18 cellular contexts compared by ENCODE assay signal in genomic region chr12:32151552-32151951, GRCh38. TPM values are rescaled to one million over a fixed set of nuclear protein-coding genes. Genes with fewer than 3 reads are reported as not detected.
A peak's percentile ranks its signal among the peaks of the same experiment; 100 is the strongest.
DNase-seq lines count a peak whose midpoint lies in the region; ATAC-seq, FAIRE-seq and TF ChIP-seq lines count a peak whose summit lies in the region.
"Had no signal": no experiment of that assay in that cellular context is flagged by ENCODE, and none has a peak within 500 bp of the region (broad histone marks: within the 10 kb centered on the region; RNA-seq: fewer than 3 reads in every experiment).

No MANE protein-coding gene starts in this region.

- H3K9ac ChIP-seq in astrocyte (ENCODE audit: low read length) (no peak overlapping the region), trophoblast cell (ENCODE audit: low read length) (no peak overlapping the region)

- no peak for ATAC-seq in GM23338
- ATAC-seq: CD8-positive, alpha-beta T cell had no signal

- no peak for TF ChIP-seq CTCF in GM23338 (conservative IDR thresholded peaks at IDR 0.05; ENCODE audit: low read depth in 2 of 2)
- TF ChIP-seq CTCF in astrocyte (IDR thresholded peaks at IDR 0.05; ENCODE audit: insufficient read depth, low read depth, low read length): no peak
- TF ChIP-seq CTCF in epithelial cell of esophagus (IDR thresholded peaks at IDR 0.05; ENCODE audit: insufficient read depth, low read depth, low read length, missing control alignments): no peak

- H3K4me1 ChIP-seq in GM23338 (ENCODE audit: insufficient read depth) (peaks cover 26% of the 10 kb centered on the region), astrocyte (ENCODE audit: insufficient read depth, low read length) (peaks cover 7% of the 10 kb centered on the region), trophoblast cell (ENCODE audit: control insufficient read depth in 1 of 2, insufficient read depth in 2 of 2, low read length in 2 of 2) (no peaks in the 10 kb centered on the region)

- H3K14ac ChIP-seq in trophoblast cell (ENCODE audit: low read length): no peak overlapping the region

- H3K9me2 ChIP-seq in GM23338 (ENCODE audit: insufficient read depth): no peaks in the 10 kb centered on the region

- H2AK5ac ChIP-seq in trophoblast cell (ENCODE audit: low read length): no peak overlapping the region

- DNase-seq in GM23338 (ENCODE audit: low spot score): no peak
- no peak for DNase-seq in astrocyte (ENCODE audit: low read depth)
- peak; percentile 44 for DNase-seq in epithelial cell of esophagus (ENCODE audit: low read depth)
- no peak for DNase-seq in trophoblast cell
- DNase-seq in DMS79 (lab: John Stamatoyannopoulos, UW): no peak
- DNase-seq in NAMALWA (ENCODE audit: low spot score): no peak
- DNase-seq in cerebellar nuclear complex (lab: John Stamatoyannopoulos, UW): no peak
- DNase-seq: CD8-positive, alpha-beta T cell; COR-L47; DMS153; DND-41; GDM1 had no signal

- no peaks in the 10 kb centered on the region for H3K79me1 ChIP-seq in trophoblast cell (ENCODE audit: low read length)

- H2BK120ac ChIP-seq in trophoblast cell (ENCODE audit: insufficient read depth, low read length, poor library complexity): no peak overlapping the region

- no peaks in the 10 kb centered on the region for H3K27me3 Mint-ChIP-seq in GM23338 (ENCODE audit: insufficient read depth, low read depth, poor library complexity)
- no peaks in the 10 kb centered on the region for H3K27me3 Mint-ChIP-seq in astrocyte (ENCODE audit: low read depth, unreplicated experiment)

- H3K4me3 ChIP-seq in GM23338: no peak overlapping the region
- H3K4me3 ChIP-seq in astrocyte (ENCODE audit: insufficient read depth, low read depth, low read length): no peak overlapping the region
- no peak overlapping the region for H3K4me3 ChIP-seq in epithelial cell of esophagus (ENCODE audit: low read length)
- no peak overlapping the region for H3K4me3 ChIP-seq in trophoblast cell (ENCODE audit: low read depth, low read length)

- no peak overlapping the region for H2BK5ac ChIP-seq in trophoblast cell (ENCODE audit: low read depth, low read length, poor library complexity)

- peak overlapping the region; percentile 44 for H3K23ac ChIP-seq in trophoblast cell (ENCODE audit: low read length)

- H3K4me1 Mint-ChIP-seq in GM23338 (peaks cover 27% of the 10 kb centered on the region), astrocyte (ENCODE audit: low read depth, unreplicated experiment) (peaks cover 4% of the 10 kb centered on the region)
- H3K4me1 Mint-ChIP-seq: CD14-positive monocyte had no signal

- no peak overlapping the region for H4K12ac ChIP-seq in trophoblast cell (ENCODE audit: low read depth, low read length)

- H3F3A ChIP-seq in GM23338 (replicated peaks; ENCODE audit: low read depth): no peaks in the 10 kb centered on the region; the same call in 1 of the 2 replicates

- no peak for FAIRE-seq in astrocyte (lab: Jason Lieb, UNC)
- FAIRE-seq: A204.1, D721Med, GM19239, H54 had no signal

- no peak overlapping the region for H3K4ac ChIP-seq in trophoblast cell (ENCODE audit: low read depth, low read length)

- H3K4me2 ChIP-seq in GM23338: no peak overlapping the region
- H3K4me2 ChIP-seq in astrocyte (ENCODE audit: low read length): no peak overlapping the region
- no peak overlapping the region for H3K4me2 ChIP-seq in trophoblast cell (ENCODE audit: low read length)

- H3K27ac ChIP-seq in GM23338 (ENCODE audit: low read depth) (peak overlapping the region; percentile 51; the same call in 1 of the 2 replicates), astrocyte (ENCODE audit: low read depth, low read length) (no peak overlapping the region), trophoblast cell (ENCODE audit: low read depth, low read length) (no peak overlapping the region)
- H3K27ac ChIP-seq: HL-60 had no signal

- H3K4me3 Mint-ChIP-seq in GM23338: no peak overlapping the region
- H3K4me3 Mint-ChIP-seq in astrocyte (ENCODE audit: unreplicated experiment): no peak overlapping the region
- H3K4me3 Mint-ChIP-seq: CD14-positive monocyte; CD8-positive, alpha-beta T cell had no signal

- H2BK12ac ChIP-seq in trophoblast cell (ENCODE audit: low read length): no peak overlapping the region

- no peak overlapping the region for H3K18ac ChIP-seq in trophoblast cell (ENCODE audit: low read length)

- H3K27me3 ChIP-seq in GM23338 (ENCODE audit: insufficient read depth): no peaks in the 10 kb centered on the region
- no peaks in the 10 kb centered on the region for H3K27me3 ChIP-seq in astrocyte (ENCODE audit: insufficient read depth, low read length)
- H3K27me3 ChIP-seq in trophoblast cell (ENCODE audit: insufficient read depth, low read length): no peaks in the 10 kb centered on the region

- 0 out of 2 replicates have a peak overlapping the region, but pooled peaks have one; percentile 15 for H3K27ac Mint-ChIP-seq in GM23338
- H3K27ac Mint-ChIP-seq in astrocyte (ENCODE audit: unreplicated experiment): peak overlapping the region; percentile 48
- H3K27ac Mint-ChIP-seq: CD14-positive monocyte; CD8-positive, alpha-beta T cell had no signal

- H4K8ac ChIP-seq in trophoblast cell (ENCODE audit: low read depth, low read length): no peak overlapping the region

- H3K9me3 Mint-ChIP-seq in GM23338: no peaks in the 10 kb centered on the region
- peaks cover 4% of the 10 kb centered on the region for H3K9me3 Mint-ChIP-seq in astrocyte (ENCODE audit: unreplicated experiment)
- H3K9me3 Mint-ChIP-seq: CD8-positive, alpha-beta T cell had no signal

- H3K36me3 ChIP-seq in GM23338 (ENCODE audit: insufficient read depth) (no peaks in the 10 kb centered on the region), astrocyte (ENCODE audit: insufficient read depth, low read length) (no peaks in the 10 kb centered on the region), trophoblast cell (ENCODE audit: control insufficient read depth in 1 of 2, insufficient read depth in 2 of 2, low read length in 2 of 2) (no peaks in the 10 kb centered on the region)

- H3K36me3 Mint-ChIP-seq in GM23338 (ENCODE audit: low read depth): peaks cover 16% of the 10 kb centered on the region
- H3K36me3 Mint-ChIP-seq in astrocyte (ENCODE audit: low read depth, unreplicated experiment): peaks cover 9% of the 10 kb centered on the region

- H3K9me3 ChIP-seq in astrocyte (ENCODE audit: insufficient read depth, low read depth, low read length) (no peaks in the 10 kb centered on the region), trophoblast cell (ENCODE audit: insufficient read depth, low read depth, low read length) (no peaks in the 10 kb centered on the region)

- H4K20me1 ChIP-seq in GM23338 (replicated peaks; ENCODE audit: insufficient read depth) (peaks cover 29% of the 10 kb centered on the region), astrocyte (ENCODE audit: insufficient read depth, low read length) (peaks cover 51% of the 10 kb centered on the region)

- H3K79me2 ChIP-seq in GM23338 (replicated peaks; ENCODE audit: insufficient read depth) (peaks cover 96% of the 10 kb centered on the region), astrocyte (ENCODE audit: insufficient read depth, low read length) (peaks cover 69% of the 10 kb centered on the region), trophoblast cell (ENCODE audit: control insufficient read depth, insufficient read depth, low read length, poor library complexity) (no peaks in the 10 kb centered on the region)

- H4K91ac ChIP-seq in trophoblast cell (ENCODE audit: low read depth, low read length): no peak overlapping the region

- H2AFZ ChIP-seq in GM23338 (no peak overlapping the region), astrocyte (ENCODE audit: low read depth, low read length) (no peak overlapping the region), trophoblast cell (ENCODE audit: insufficient read depth, low read length, poor library complexity) (no peak overlapping the region)

TF ChIP-seq in GM23338, 12 proteins besides CTCF, POLR2A, EP300 and RAD21 (continues in another document):
- TF ChIP-seq EZH2 (IDR thresholded peaks at IDR 0.05; ENCODE audit: low read depth, unreplicated experiment) (no peak), ZNF114 (CRISPR knock-in tag; IDR thresholded peaks at IDR 0.05) (no peak), CREB1 (CRISPR knock-in tag; IDR thresholded peaks at IDR 0.05; ENCODE audit: low read depth) (no peak)

RNA-seq across cellular contexts. Expression of gene BICD1, which starts 44.9 kb away (rescaled TPM):
- total RNA-seq in GM23338 (2014; rRNA removed; shearing (Covaris generic)): 76.4 and 83.6 TPM in 2 replicates
- 46.3 and 59.3 TPM in 2 replicates for polyA plus RNA-seq in GM23338 (2016; fragmentation: Nextera tagmentation; extraction: Ambion mirVana)
- total RNA-seq in astrocyte: 28.5 and 28.7 TPM in 2 replicates
- polyA plus RNA-seq in trophoblast cell (2013): 10.1 and 10.5 TPM in 2 replicates
